18 cellular contexts compared by ENCODE assay signal in the genomic region with DNA sequence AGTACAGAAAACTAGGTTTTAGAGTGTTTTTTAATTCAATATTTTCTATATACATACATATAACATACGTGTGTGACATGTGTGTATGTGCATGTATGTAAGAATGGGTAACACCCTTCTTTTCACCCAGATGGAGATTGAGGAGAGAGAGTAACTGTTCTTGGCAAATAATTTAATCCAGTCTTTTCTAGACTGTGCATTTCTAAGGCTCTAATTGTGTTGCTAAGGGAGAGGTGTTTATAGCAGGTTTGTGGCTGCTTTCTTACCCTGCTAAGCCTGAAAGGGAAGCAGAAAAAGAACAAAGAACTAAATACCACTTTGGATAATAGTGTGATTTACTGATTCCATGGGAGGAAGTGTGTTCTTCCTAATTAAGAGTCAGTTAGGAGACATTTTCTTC.
"Had no signal": no experiment of that assay in that cellular context is flagged by ENCODE, and none has a peak within 500 bp of the region (broad histone marks: within the 10 kb centered on the region; RNA-seq: fewer than 3 reads in every experiment).

No MANE protein-coding gene starts in this region.

- DNase-seq: colonic mucosa; effector CD8-positive, alpha-beta T cell; endodermal cell; foreskin fibroblast; gastrocnemius medialis; heart left ventricle; kidney; mesenchymal stem cell; naive thymus-derived CD4-positive, alpha-beta T cell; occipital lobe; pancreas; stimulated activated CD4-positive, alpha-beta T cell treated with anti-CD3 and anti-CD28 coated beads, Interleukin-12 subunit alpha, Interleukin-12 subunit beta, amount 100 ng/mL, for 4 hours; stimulated activated CD4-positive, alpha-beta T cell treated with anti-CD3 and anti-CD28 coated beads, Interleukin-1b, Interleukin-23, amount 100 ng/mL, for 48 hours; stimulated activated CD4-positive, alpha-beta T cell treated with anti-CD3 and anti-CD28 coated beads, Interleukin-4, amount 100 ng/mL, for 1 hour; stimulated activated CD8-positive, alpha-beta memory T cell treated with anti-CD3 and anti-CD28 coated beads, Interleukin-4, amount 100 ng/mL, for 48 hours; stimulated activated naive CD4-positive, alpha-beta T cell; stimulated activated naive CD8-positive, alpha-beta T cell treated with anti-CD3 and anti-CD28 coated beads, Interleukin-15, amount 100 ng/mL, for 72 hours; thyroid gland had no signal
